1 cellular context compared by ENCODE assay signal in genomic region chr6:32195902-32196681, GRCh38.
A peak's percentile ranks its signal among the peaks of the same experiment; 100 is the strongest.
TF ChIP-seq lines count a peak whose summit lies in the region.

No MANE protein-coding gene starts in this region.

TF ChIP-seq in HEK293, 187 proteins besides CTCF, POLR2A, EP300 and RAD21 (continued from another document):
- TF ChIP-seq ZNF776 (tag by site-specific recombination; IDR thresholded peaks at IDR 0.05; ENCODE audit: borderline replicate concordance) (no peak), PBX3 (CRISPR knock-in tag; IDR thresholded peaks at IDR 0.05) (peak; percentile 77; the same call in 1 of the 2 replicates), ZNF239 (tag by site-specific recombination; IDR thresholded peaks at IDR 0.05) (peak; percentile 49; the same call in 1 of the 2 replicates), ZXDB (tag by site-specific recombination; IDR thresholded peaks at IDR 0.05) (peak; percentile 21; the same call in 1 of the 2 replicates), ZNF76 (tag by site-specific recombination; IDR thresholded peaks at IDR 0.05; ENCODE audit: borderline replicate concordance, low read depth) (peak; percentile 93), KLF17 (tag by site-specific recombination; IDR thresholded peaks at IDR 0.05) (peak; percentile 28), ZNF426 (tag by site-specific recombination; IDR thresholded peaks at IDR 0.05) (no peak), ZBTB17 (tag by site-specific recombination; IDR thresholded peaks at IDR 0.05) (peak; percentile 50), WT1 (tag by site-specific recombination; IDR thresholded peaks at IDR 0.05) (peak; percentile 68), ZNF404 (tag by site-specific recombination; IDR thresholded peaks at IDR 0.05) (no peak), ZNF510 (tag by site-specific recombination; IDR thresholded peaks at IDR 0.05; ENCODE audit: insufficient replicate concordance) (no peak), ZNF133 (tag by site-specific recombination; IDR thresholded peaks at IDR 0.05) (no peak), ZNF610 (tag by site-specific recombination; IDR thresholded peaks at IDR 0.05; ENCODE audit: borderline replicate concordance) (peak; percentile 82), KLF7 (tag by site-specific recombination; IDR thresholded peaks at IDR 0.05; ENCODE audit: borderline replicate concordance) (no peak; the same call in 1 of the 2 replicates), ZNF311 (tag by site-specific recombination; IDR thresholded peaks at IDR 0.05; ENCODE audit: borderline replicate concordance) (no peak), ZNF48 (tag by site-specific recombination; IDR thresholded peaks at IDR 0.05) (no peak), GLI2 (tag by site-specific recombination; IDR thresholded peaks at IDR 0.05; ENCODE audit: borderline replicate concordance, low read depth) (no peak), ZIC2 (tag by site-specific recombination; IDR thresholded peaks at IDR 0.05) (peak; percentile 75), HOXC10 (CRISPR knock-in tag; IDR thresholded peaks at IDR 0.05) (peak; percentile 64; the same call in 1 of the 2 replicates), SETDB1 (IDR thresholded peaks at IDR 0.05; ENCODE audit: insufficient read length, low read length) (no peak), ZNF274 (IDR thresholded peaks at IDR 0.05; ENCODE audit: low read length) (no peak), ZNF274 (tag by site-specific recombination; IDR thresholded peaks at IDR 0.05; ENCODE audit: borderline replicate concordance) (no peak), OSR2 (tag by site-specific recombination; IDR thresholded peaks at IDR 0.05) (peak; percentile 90), GLIS2 (tag by site-specific recombination; IDR thresholded peaks at IDR 0.05) (peak; percentile 94), ZNF214 (tag by site-specific recombination; IDR thresholded peaks at IDR 0.05; ENCODE audit: borderline replicate concordance) (no peak), ZBTB1 (tag by site-specific recombination; IDR thresholded peaks at IDR 0.05) (no peak), ZSCAN18 (tag by site-specific recombination; IDR thresholded peaks at IDR 0.05) (0 out of 2 replicates have a peak, but pooled peaks have one; percentile 21), KLF10 (tag by site-specific recombination; IDR thresholded peaks at IDR 0.05) (no peak; the same call in 1 of the 2 replicates), ZNF623 (tag by site-specific recombination; IDR thresholded peaks at IDR 0.05) (0 out of 2 replicates have a peak, but pooled peaks have one; percentile 5), ZFHX2 (tag by site-specific recombination; conservative IDR thresholded peaks at IDR 0.05) (peak; percentile 87), ZBTB26 (tag by site-specific recombination; optimal IDR thresholded peaks at IDR 0.05) (peak; percentile 97), TCF7L2 (IDR thresholded peaks at IDR 0.05; ENCODE audit: borderline replicate concordance, low read depth, low read length) (no peak), REPIN1 (tag by site-specific recombination; IDR thresholded peaks at IDR 0.05; ENCODE audit: low read depth) (peak; percentile 82), ZNF580 (tag by site-specific recombination; IDR thresholded peaks at IDR 0.05) (peak; percentile 70; the same call in 1 of the 2 replicates), ZNF324 (tag by site-specific recombination; IDR thresholded peaks at IDR 0.05) (peak; percentile 65), HOXA7 (CRISPR knock-in tag; IDR thresholded peaks at IDR 0.05; ENCODE audit: borderline replicate concordance) (no peak), ZNF449 (tag by site-specific recombination; IDR thresholded peaks at IDR 0.05) (peak; percentile 27; the same call in 1 of the 2 replicates), ZNF157 (tag by site-specific recombination; IDR thresholded peaks at IDR 0.05) (no peak), GFI1B (tag by site-specific recombination; IDR thresholded peaks at IDR 0.05) (0 out of 2 replicates have a peak, but pooled peaks have one; percentile 4), ZNF248 (tag by site-specific recombination; IDR thresholded peaks at IDR 0.05) (no peak), EGR2 (tag by site-specific recombination; IDR thresholded peaks at IDR 0.05; ENCODE audit: low read depth) (peak; percentile 63; the same call in 1 of the 2 replicates), SP3 (tag by site-specific recombination; IDR thresholded peaks at IDR 0.05) (peak; percentile 61), ZNF514 (tag by site-specific recombination; IDR thresholded peaks at IDR 0.05) (no peak), HIC1 (tag by site-specific recombination; IDR thresholded peaks at IDR 0.05) (peak; percentile 52), ZNF585B (tag by site-specific recombination; IDR thresholded peaks at IDR 0.05) (no peak), ZFP3 (tag by site-specific recombination; IDR thresholded peaks at IDR 0.05; ENCODE audit: low read depth) (no peak), ZNF843 (tag by site-specific recombination; IDR thresholded peaks at IDR 0.05) (peak; percentile 63; the same call in 1 of the 2 replicates), PRDM4 (tag by site-specific recombination; IDR thresholded peaks at IDR 0.05) (peak; percentile 29), ZSCAN30 (tag by site-specific recombination; IDR thresholded peaks at IDR 0.05) (peak; percentile 43; the same call in 1 of the 2 replicates), ZNF571 (tag by site-specific recombination; IDR thresholded peaks at IDR 0.05) (no peak)
